Comparison of ENCODE assay signal across 8 cellular contexts in genomic region chr14:57692671-57693070, GRCh38.
A peak's percentile ranks its signal among the peaks of the same experiment; 100 is the strongest.
DNase-seq lines count a peak whose midpoint lies in the region; ATAC-seq, FAIRE-seq and TF ChIP-seq lines count a peak whose summit lies in the region.

No MANE protein-coding gene starts in this region.

- FAIRE-seq in H54 (lab: Jason Lieb, UNC) (no peak), GM12892 (lab: Jason Lieb, UNC) (no peak)

- no peak for ATAC-seq in stimulated activated memory B cell treated with anti-CD40 and anti-IgM and Interleukin-4, amounts not matched to agents 10 μg/mL and 1 μg/mL and 100 μg/mL, for 72 hours

- no peak overlapping the region for H3K27ac Mint-ChIP-seq in stimulated activated memory B cell treated with anti-CD40 and anti-IgM and Interleukin-4, amounts not matched to agents 10 μg/mL and 1 μg/mL and 100 μg/mL, for 72 hours
- no peak overlapping the region for H3K27ac Mint-ChIP-seq in activated CD4-positive, alpha-beta T cell treated with anti-CD3 and anti-CD28 coated beads, Interleukin-2, amount 10 ng/mL, durations not matched to agents 24 days and 14 days

- TF ChIP-seq POLR2A in H54 (IDR thresholded peaks at IDR 0.05; ENCODE audit: low read depth, low read length) (no peak), GM12892 (IDR thresholded peaks at IDR 0.05; ENCODE audit: low read depth, low read length) (no peak)

- H3K27ac ChIP-seq in OCI-LY3 (ENCODE audit: low read length): no peak overlapping the region

- H3K4me3 Mint-ChIP-seq in stimulated activated memory B cell treated with anti-CD40 and anti-IgM and Interleukin-4, amounts not matched to agents 10 μg/mL and 1 μg/mL and 100 μg/mL, for 72 hours: no peak overlapping the region
- H3K4me3 Mint-ChIP-seq in activated CD4-positive, alpha-beta T cell treated with anti-CD3 and anti-CD28 coated beads, Interleukin-2, amount 10 ng/mL, durations not matched to agents 24 days and 14 days: no peak overlapping the region

- H2AFZ ChIP-seq in OCI-LY3 (ENCODE audit: low read depth, low read length): no peak overlapping the region

- H3K4me2 ChIP-seq in OCI-LY3 (ENCODE audit: low read length): no peak overlapping the region

- peak; percentile 60 for DNase-seq in AG08395 (ENCODE audit: low spot score)
- peak; percentile 6 for DNase-seq in H54 (ENCODE audit: insufficient read length, low spot score)
- peak; percentile 55 for DNase-seq in fibroblast of villous mesenchyme (ENCODE audit: low read depth)
- DNase-seq in GM12892 (ENCODE audit: insufficient read length): no peak
- DNase-seq in activated CD4-positive, alpha-beta T cell treated with anti-CD3 and anti-CD28 coated beads for 1 hour: no peak
- DNase-seq in activated CD4-positive, alpha-beta T cell treated with anti-CD3 and anti-CD28 coated beads, Interleukin-2, amount 10 ng/mL, durations not matched to agents 24 days and 14 days: no peak

- H3K9ac ChIP-seq in OCI-LY3 (ENCODE audit: low read length): no peak overlapping the region

- H3K36me3 Mint-ChIP-seq in stimulated activated memory B cell treated with anti-CD40 and anti-IgM and Interleukin-4, amounts not matched to agents 10 μg/mL and 1 μg/mL and 100 μg/mL, for 72 hours: no peaks in the 10 kb centered on the region
- no peaks in the 10 kb centered on the region for H3K36me3 Mint-ChIP-seq in activated CD4-positive, alpha-beta T cell treated with anti-CD3 and anti-CD28 coated beads, Interleukin-2, amount 10 ng/mL, durations not matched to agents 24 days and 14 days (ENCODE audit: low read depth)

- H3K9me3 ChIP-seq in OCI-LY3 (ENCODE audit: insufficient read depth, low read length): no peaks in the 10 kb centered on the region

- TF ChIP-seq CTCF in OCI-LY3 (IDR thresholded peaks at IDR 0.05; ENCODE audit: low read depth, low read length) (peak; percentile 70), fibroblast of villous mesenchyme (IDR thresholded peaks at IDR 0.05; ENCODE audit: insufficient read depth, low read depth, low read length) (peak; percentile 54)

- H3K4me3 ChIP-seq in OCI-LY3 (ENCODE audit: low read length) (no peak overlapping the region), fibroblast of villous mesenchyme (ENCODE audit: low read depth, low read length) (no peak overlapping the region)

- no peaks in the 10 kb centered on the region for H3K27me3 ChIP-seq in OCI-LY3 (ENCODE audit: low read depth, low read length)

- no peaks in the 10 kb centered on the region for H3K79me2 ChIP-seq in OCI-LY3 (ENCODE audit: low read length)

- intact Hi-C loops in activated CD4-positive, alpha-beta T cell treated with anti-CD3 and anti-CD28 coated beads, Interleukin-2, amount 10 ng/mL, durations not matched to agents 24 days and 14 days (cut with micrococcal nuclease): loop anchor here (5.0 kb wide), 1 partner anchor 380 kb away; no protein-coding TSS in a partner anchor

- no peaks in the 10 kb centered on the region for H3K4me1 ChIP-seq in OCI-LY3 (ENCODE audit: low read length)

- no peaks in the 10 kb centered on the region for H3K4me1 Mint-ChIP-seq in stimulated activated memory B cell treated with anti-CD40 and anti-IgM and Interleukin-4, amounts not matched to agents 10 μg/mL and 1 μg/mL and 100 μg/mL, for 72 hours
- H3K4me1 Mint-ChIP-seq in activated CD4-positive, alpha-beta T cell treated with anti-CD3 and anti-CD28 coated beads, Interleukin-2, amount 10 ng/mL, durations not matched to agents 24 days and 14 days: no peaks in the 10 kb centered on the region

- H4K20me1 ChIP-seq in OCI-LY3 (ENCODE audit: insufficient read depth, low read length): no peaks in the 10 kb centered on the region

- no peaks in the 10 kb centered on the region for H3K9me3 Mint-ChIP-seq in stimulated activated memory B cell treated with anti-CD40 and anti-IgM and Interleukin-4, amounts not matched to agents 10 μg/mL and 1 μg/mL and 100 μg/mL, for 72 hours
- no peaks in the 10 kb centered on the region for H3K9me3 Mint-ChIP-seq in activated CD4-positive, alpha-beta T cell treated with anti-CD3 and anti-CD28 coated beads, Interleukin-2, amount 10 ng/mL, durations not matched to agents 24 days and 14 days

- H3K36me3 ChIP-seq in OCI-LY3 (replicated peaks; ENCODE audit: low read depth, low read length): no peaks in the 10 kb centered on the region

- no peaks in the 10 kb centered on the region for H3K27me3 Mint-ChIP-seq in stimulated activated memory B cell treated with anti-CD40 and anti-IgM and Interleukin-4, amounts not matched to agents 10 μg/mL and 1 μg/mL and 100 μg/mL, for 72 hours
- no peaks in the 10 kb centered on the region for H3K27me3 Mint-ChIP-seq in activated CD4-positive, alpha-beta T cell treated with anti-CD3 and anti-CD28 coated beads, Interleukin-2, amount 10 ng/mL, durations not matched to agents 24 days and 14 days

Comparison
In these comparisons a context has a peak if more than half of its experiments do, and no peak if none do; other contexts are left out.
1. DNase-seq: peak in AG08395 (single experiment), H54 (single experiment) and fibroblast of villous mesenchyme (single experiment); none in GM12892 (single experiment), activated CD4-positive, alpha-beta T cell treated with anti-CD3 and anti-CD28 coated beads for 1 hour (single experiment) and activated CD4-positive, alpha-beta T cell treated with anti-CD3 and anti-CD28 coated beads, Interleukin-2, amount 10 ng/mL, durations not matched to agents 24 days and 14 days (single experiment).